6 cellular contexts compared by ENCODE assay signal in genomic region chr11:124762624-124763155, GRCh38. TPM values are rescaled to one million over a fixed set of nuclear protein-coding genes. Genes with fewer than 3 reads are reported as not detected.
DNase-seq lines count a peak whose midpoint lies in the region; TF ChIP-seq lines count a peak whose summit lies in the region.

No MANE protein-coding gene starts in this region.

- peak overlapping the region; percentile 62 for H3K4me3 Mint-ChIP-seq in endodermal cell

- no peak overlapping the region for H3K27ac ChIP-seq in endodermal cell (ENCODE audit: low read depth, low read length)
- H3K27ac ChIP-seq in skeletal muscle tissue (ENCODE audit: low read depth, low read length) = peak overlapping the region; percentile 86

- peaks cover 11% of the 10 kb centered on the region for H3K36me3 Mint-ChIP-seq in endodermal cell (ENCODE audit: low read depth)

- peaks cover 15% of the 10 kb centered on the region for H3K4me1 Mint-ChIP-seq in endodermal cell

- 1 to 4% methylated on average over 4 to 45 of the region's 45 CpGs for WGBS in endodermal cell (ENCODE audit: insufficient coverage in 1 of 2, insufficient read length in 1 of 2), 2 experiments

- H3K27me3 Mint-ChIP-seq in endodermal cell (ENCODE audit: insufficient read depth) = peaks cover 48% of the 10 kb centered on the region

- H3K27ac Mint-ChIP-seq in endodermal cell = no peak overlapping the region

- no peaks in the 10 kb centered on the region for H3K9me3 Mint-ChIP-seq in endodermal cell

- no peak for TF ChIP-seq CTCF in endodermal cell (conservative IDR thresholded peaks at IDR 0.05)

- H3K4me3 ChIP-seq in Jurkat, Clone E6-1 (ENCODE audit: low read length) = peak overlapping the region; percentile 63
- H3K4me3 ChIP-seq in endodermal cell (ENCODE audit: low read length) = peak overlapping the region; percentile 81
- peak overlapping the region; percentile 68 to 79 (median 74) for H3K4me3 ChIP-seq in skeletal muscle tissue (ENCODE audit: low read length in 3 of 3)

- H3K27me3 ChIP-seq in endodermal cell (ENCODE audit: control insufficient read depth, insufficient read depth, low read length, poor library complexity, severe bottlenecking) = peaks cover 52% of the 10 kb centered on the region
- peaks cover 49 to 53% (median 49%) of the 10 kb centered on the region in 3 donors for H3K27me3 ChIP-seq in skeletal muscle tissue (ENCODE audit: control insufficient read depth in 3 of 3, insufficient read depth in 3 of 3, low read length in 3 of 3)

- H3K9ac ChIP-seq in endodermal cell (ENCODE audit: extremely low read depth, low read length, poor library complexity, severe bottlenecking) (no peak overlapping the region), skeletal muscle tissue (ENCODE audit: low read depth in 1 of 3, low read length in 3 of 3) (peak overlapping the region in 2 of 3 donors; percentile 65 to 73)

- no peaks in the 10 kb centered on the region for H3K4me1 ChIP-seq in endodermal cell (ENCODE audit: control insufficient read depth, insufficient read depth, low read length)
- H3K4me1 ChIP-seq in skeletal muscle tissue (ENCODE audit: control insufficient read depth in 3 of 3, insufficient read depth in 3 of 3, low read length in 3 of 3) = peaks cover 28 to 41% (median 31%) of the 10 kb centered on the region in 3 donors

- no peaks in the 10 kb centered on the region for H3K9me3 ChIP-seq in endodermal cell (ENCODE audit: control insufficient read depth, low read length)
- no peaks in the 10 kb centered on the region for H3K9me3 ChIP-seq in skeletal muscle tissue (ENCODE audit: control insufficient read depth in 3 of 3, low read length in 3 of 3)

- DNase-seq in DMS 273 (lab: John Stamatoyannopoulos, UW; ENCODE audit: unreplicated experiment) (peak; percentile 59), DMS 273 treated with DMSO at 0.1 percent for 48 hours (lab: John Stamatoyannopoulos, UW) (no peak), endodermal cell (no peak), HCEC 1CT (no peak)
- DNase-seq in Jurkat, Clone E6-1 (ENCODE audit: low read depth, low spot score) = no peak

- H3K36me3 ChIP-seq in endodermal cell (ENCODE audit: control insufficient read depth, insufficient read depth, low read length) (peaks cover 29% of the 10 kb centered on the region), skeletal muscle tissue (ENCODE audit: control insufficient read depth in 3 of 3, insufficient read depth in 3 of 3, low read length in 3 of 3) (peaks cover 2 to 18% (median 10%) of the 10 kb centered on the region in 3 donors)

RNA-seq across cellular contexts. Expression of gene ESAM, which starts 0.6 kb away (rescaled TPM):
- polyA plus RNA-seq in Jurkat, Clone E6-1 (2012; ENCODE audit: insufficient read depth, insufficient read length) = 0.48 TPM
- total RNA-seq in endodermal cell (under 1 TPM; 0.31 to 0.68 TPM), skeletal muscle tissue (9.4 TPM)
- 1.4 TPM for polyA plus RNA-seq in endodermal cell (2013, experiment 1 of 2)
- 1.7 TPM for polyA plus RNA-seq in endodermal cell (2013, experiment 2 of 2)

RNA-seq across cellular contexts. Expression of gene VSIG2, which starts 10.6 kb away (rescaled TPM):
- not detected for polyA plus RNA-seq in Jurkat, Clone E6-1 (2012; ENCODE audit: insufficient read depth, insufficient read length)
- 1 to 10 TPM; 1.1 to 3.4 TPM for total RNA-seq in endodermal cell
- polyA plus RNA-seq in endodermal cell (2013, experiment 1 of 2) = not detected
- not detected for polyA plus RNA-seq in endodermal cell (2013, experiment 2 of 2)
- not detected for total RNA-seq in skeletal muscle tissue

RNA-seq across cellular contexts. Expression of gene NRGN, which starts 22.9 kb away (rescaled TPM):
- polyA plus RNA-seq in Jurkat, Clone E6-1 (2012; ENCODE audit: insufficient read depth, insufficient read length) = 19.5 TPM
- total RNA-seq in endodermal cell (1 to 10 TPM; 4.7 to 8.9 TPM), skeletal muscle tissue (not detected)
- 18.7 TPM for polyA plus RNA-seq in endodermal cell (2013, experiment 1 of 2)
- polyA plus RNA-seq in endodermal cell (2013, experiment 2 of 2) = 21.5 TPM

RNA-seq across cellular contexts. Expression of gene MSANTD2, which starts 37.5 kb away (rescaled TPM):
- polyA plus RNA-seq in Jurkat, Clone E6-1 (2012; ENCODE audit: insufficient read depth, insufficient read length) = 2.7 TPM
- total RNA-seq in endodermal cell = 10 to 100 TPM; 18.3 to 21.3 TPM
- polyA plus RNA-seq in endodermal cell (2013, experiment 1 of 2) = 17.1 TPM
- 16.2 TPM for polyA plus RNA-seq in endodermal cell (2013, experiment 2 of 2)
- total RNA-seq in skeletal muscle tissue = 9.4 TPM
